In genomic region chr17:27526603-27527002, GRCh38 we compare ENCODE assay signal across 8 cellular contexts.
DNase-seq lines count a peak whose midpoint lies in the region; ATAC-seq and TF ChIP-seq lines count a peak whose summit lies in the region.

No MANE protein-coding gene starts in this region.

- CTCF ChIA-PET in SK-N-SH (lab: Yijun Ruan, JAX) = no interaction called here

- TF ChIP-seq CTCF in choroid plexus epithelial cell (conservative IDR thresholded peaks at IDR 0.05; ENCODE audit: low read depth, low read length) (no peak), omental fat pad (IDR thresholded peaks at IDR 0.05) (no peak), SK-N-SH (IDR thresholded peaks at IDR 0.05) (no peak)

- H3K4me1 ChIP-seq in SK-N-SH (ENCODE audit: control insufficient read depth in 1 of 2, insufficient read depth in 2 of 2, low read depth in 1 of 2, low read length in 1 of 2) = peaks cover 0 to 6% of the 10 kb centered on the region in 2 experiments; a peak in 1 of 4 replicates

- H3K27ac ChIP-seq in SK-N-SH (ENCODE audit: low read depth in 2 of 2, low read length in 1 of 2) = no peak overlapping the region

- TF ChIP-seq RAD21 in SK-N-SH (IDR thresholded peaks at IDR 0.05; ENCODE audit: low read length) = no peak

- no peak overlapping the region for H3K4me3 ChIP-seq in choroid plexus epithelial cell (ENCODE audit: low read depth, low read length)
- H3K4me3 ChIP-seq in SK-N-SH (ENCODE audit: low read depth in 2 of 2, low read length in 1 of 2) = no peak overlapping the region

- H3K9me2 ChIP-seq in SK-N-SH = no peaks in the 10 kb centered on the region

- POLR2A ChIA-PET in SK-N-SH (lab: Yijun Ruan, JAX) = no interaction called here

- no peak overlapping the region for H2AFZ ChIP-seq in SK-N-SH (ENCODE audit: low read depth)

- no peak for TF ChIP-seq EP300 in SK-N-SH (IDR thresholded peaks at IDR 0.05; ENCODE audit: borderline replicate concordance in 1 of 2, low read depth in 1 of 2, low read length in 1 of 2)

- H3K9ac ChIP-seq in SK-N-SH = no peak overlapping the region

- H3K79me2 ChIP-seq in SK-N-SH (ENCODE audit: insufficient read depth) = no peaks in the 10 kb centered on the region

- no peaks in the 10 kb centered on the region for H3K27me3 ChIP-seq in SK-N-SH (ENCODE audit: insufficient read depth)

- H4K20me1 ChIP-seq in SK-N-SH (ENCODE audit: insufficient read depth) = no peaks in the 10 kb centered on the region

- peak; percentile 41 for DNase-seq in GF-D8 (lab: John Stamatoyannopoulos, UW)
- DNase-seq in NOMO-1 (lab: John Stamatoyannopoulos, UW; ENCODE audit: unreplicated experiment in 2 of 2) = peak; percentile 75 to 88
- DNase-seq in choroid plexus epithelial cell (ENCODE audit: low read depth) = peak; percentile 71
- DNase-seq in omental fat pad (ENCODE audit: low spot score) = no peak
- DNase-seq in NCI-H1436 (lab: John Stamatoyannopoulos, UW) = no peak
- DNase-seq in SK-N-SH = no peak
- DNase-seq in HuH-7 (ENCODE audit: low spot score) = no peak

- H3K9me3 ChIP-seq in SK-N-SH = no peaks in the 10 kb centered on the region

- H3K4me2 ChIP-seq in SK-N-SH = no peak overlapping the region

- H3K36me3 ChIP-seq in SK-N-SH (replicated peaks in 1 of 2; ENCODE audit: control insufficient read depth in 1 of 2, insufficient read depth in 2 of 2, low read length in 1 of 2) = no peaks in the 10 kb centered on the region

- ATAC-seq in GM21717 (IDR thresholded peaks at IDR 0.05; ENCODE audit: unreplicated experiment) = peak; percentile 57
- peak; percentile 58 for ATAC-seq in omental fat pad (ENCODE audit: low FRiP score)

- H3F3A ChIP-seq in SK-N-SH (replicated peaks; ENCODE audit: insufficient read depth) = no peaks in the 10 kb centered on the region

- 79% methylated on average over 9 of the region's 9 CpGs for WGBS in SK-N-SH (ENCODE audit: low lambda C conversion rate)

TF ChIP-seq in SK-N-SH, 30 proteins besides CTCF, POLR2A, EP300 and RAD21:
- no peak for TF ChIP-seq TEAD4 (IDR thresholded peaks at IDR 0.05; ENCODE audit: borderline replicate concordance, insufficient read depth)
- no peak for TF ChIP-seq PBX3 (IDR thresholded peaks at IDR 0.05)
- no peak for TF ChIP-seq MXI1 (IDR thresholded peaks at IDR 0.05; ENCODE audit: low read depth, low read length)
- TF ChIP-seq TAF1 (IDR thresholded peaks at IDR 0.05; ENCODE audit: borderline replicate concordance, low read depth, low read length) = no peak
- TF ChIP-seq IRF3 (IDR thresholded peaks at IDR 0.05; ENCODE audit: low read depth, low read length) = no peak
- no peak for TF ChIP-seq ZBTB33 (IDR thresholded peaks at IDR 0.05; ENCODE audit: borderline replicate concordance, low read depth)
- TF ChIP-seq GATA2 (CRISPR knock-in tag; IDR thresholded peaks at IDR 0.05) = no peak
- TF ChIP-seq FOXJ3 (CRISPR knock-in tag; IDR thresholded peaks at IDR 0.05) = no peak
- no peak for TF ChIP-seq FOXM1 (IDR thresholded peaks at IDR 0.05; ENCODE audit: low read depth)

Comparison
In these comparisons a context has a peak if more than half of its experiments do, and no peak if none do; other contexts are left out.
1. DNase-seq: peak in GF-D8 (single experiment), NOMO-1 (2 of 2) and choroid plexus epithelial cell (single experiment); none in omental fat pad (single experiment), NCI-H1436 (single experiment), SK-N-SH (single experiment) and HuH-7 (single experiment).